28 cellular contexts compared by ENCODE assay signal in genomic region chr11:15293975-15294374, GRCh38.
"Had no signal": no experiment of that assay in that cellular context is flagged by ENCODE, and none has a peak within 500 bp of the region (broad histone marks: within the 10 kb centered on the region; RNA-seq: fewer than 3 reads in every experiment).

No MANE protein-coding gene starts in this region.

- H3K9me3 ChIP-seq: colonic mucosa, esophagus squamous epithelium, gastrocnemius medialis, heart right ventricle, left lung, lower lobe of right lung, mucosa of descending colon had no signal

- FAIRE-seq: endometrium, islet of Langerhans, keratinocyte had no signal

- H3K27me3 Mint-ChIP-seq: dendritic cell treated with granulocyte-macrophage colony-stimulating factor and Interleukin-4, amounts not matched to agents 40 ng/mL and 50 ng/mL, for 4 days had no signal

- H3K36me3 ChIP-seq: colonic mucosa, esophagus squamous epithelium, gastrocnemius medialis, heart right ventricle, left lung, lower lobe of right lung had no signal

- DNase-seq: colonic mucosa; cortex of kidney; effector CD8-positive, alpha-beta T cell; effector memory CD8-positive, alpha-beta T cell; endodermal cell; erythroblast; esophagus squamous epithelium; foreskin fibroblast; foreskin melanocyte; gastrocnemius medialis; glutamatergic neuron; head of caudate nucleus; heart right ventricle; hippocampal formation; left cardiac atrium; left lung; left ventricle myocardium superior; lower lobe of right lung; mesenchymal stem cell; mucosa of descending colon; naive B cell had no signal

- H3K27ac Mint-ChIP-seq: dendritic cell treated with granulocyte-macrophage colony-stimulating factor and Interleukin-4, amounts not matched to agents 40 ng/mL and 50 ng/mL, for 4 days; effector memory CD8-positive, alpha-beta T cell; endodermal cell; mesothelial cell of epicardium; naive B cell had no signal

- H3K4me1 Mint-ChIP-seq: endodermal cell, naive B cell had no signal

- H3K9me3 Mint-ChIP-seq: dendritic cell treated with granulocyte-macrophage colony-stimulating factor and Interleukin-4, amounts not matched to agents 40 ng/mL and 50 ng/mL, for 4 days; effector memory CD8-positive, alpha-beta T cell; endodermal cell; mesothelial cell of epicardium; naive B cell had no signal

- H3K27ac ChIP-seq: colonic mucosa, epithelial cell of prostate, esophagus squamous epithelium, gastrocnemius medialis, heart right ventricle, left lung, lower lobe of right lung had no signal

- H3K4me3 ChIP-seq: colonic mucosa, esophagus squamous epithelium, gastrocnemius medialis, heart right ventricle, left lung, lower lobe of right lung, mucosa of descending colon had no signal

- H3K4me1 ChIP-seq: colonic mucosa, esophagus squamous epithelium, gastrocnemius medialis, left lung, lower lobe of right lung had no signal

- H3K36me3 Mint-ChIP-seq: mesothelial cell of epicardium, naive B cell had no signal

- H3K4me3 Mint-ChIP-seq: dendritic cell treated with granulocyte-macrophage colony-stimulating factor and Interleukin-4, amounts not matched to agents 40 ng/mL and 50 ng/mL, for 4 days; effector memory CD8-positive, alpha-beta T cell; endodermal cell; mesothelial cell of epicardium; naive B cell had no signal

- ATAC-seq: effector memory CD8-positive, alpha-beta T cell; esophagus mucosa; gastrocnemius medialis; heart right ventricle; left cardiac atrium; left lung; left ventricle myocardium superior; lower lobe of right lung; mucosa of descending colon had no signal

- H3K27me3 ChIP-seq: colonic mucosa, gastrocnemius medialis, heart right ventricle had no signal
